14 cellular contexts compared by ENCODE assay signal in genomic region chr3:16905704-16906103, GRCh38. TPM values are rescaled to one million over a fixed set of nuclear protein-coding genes. Genes with fewer than 3 reads are reported as not detected.
DNase-seq lines count a peak whose midpoint lies in the region; ATAC-seq, FAIRE-seq and TF ChIP-seq lines count a peak whose summit lies in the region.
"Had no signal": no experiment of that assay in that cellular context is flagged by ENCODE, and none has a peak within 500 bp of the region (broad histone marks: within the 10 kb centered on the region; RNA-seq: fewer than 3 reads in every experiment).

No MANE protein-coding gene starts in this region.

- no peaks in the 10 kb centered on the region for H3K9me3 Mint-ChIP-seq in activated naive CD4-positive, alpha-beta T cell treated with anti-CD3 and anti-CD28 coated beads, Interleukin-2, amount 10 ng/mL, durations not matched to agents 7 days and 5 days
- no peaks in the 10 kb centered on the region for H3K9me3 Mint-ChIP-seq in stimulated activated effector memory CD8-positive, alpha-beta T cell treated with anti-CD3 and anti-CD28 coated beads, Interleukin-12 subunit alpha, Interleukin-12 subunit beta, amount 100 ng/mL, for 72 hours
- H3K9me3 Mint-ChIP-seq: H9 had no signal

- no TSS peak for BruUV-seq in GM12878 (replicated peaks; lab: Mats Ljungman, UMichigan)

- no peak for FAIRE-seq in GM12878 (lab: Jason Lieb, UNC)
- FAIRE-seq: GM18507, TTC549 had no signal

- peaks cover 40% of the 10 kb centered on the region for H3K36me3 Mint-ChIP-seq in activated naive CD4-positive, alpha-beta T cell treated with anti-CD3 and anti-CD28 coated beads, Interleukin-2, amount 10 ng/mL, durations not matched to agents 7 days and 5 days
- H3K36me3 Mint-ChIP-seq in stimulated activated effector memory CD8-positive, alpha-beta T cell treated with anti-CD3 and anti-CD28 coated beads, Interleukin-12 subunit alpha, Interleukin-12 subunit beta, amount 100 ng/mL, for 72 hours, result no peaks in the 10 kb centered on the region

- TF ChIP-seq RAD21 in GM12878 (IDR thresholded peaks at IDR 0.05; ENCODE audit: insufficient read depth, low read depth, low read length), result no peak

- H3K36me3 ChIP-seq in KMS-11 (ENCODE audit: insufficient read depth) (no peaks in the 10 kb centered on the region), GM12878 (ENCODE audit: control insufficient read depth in 2 of 2, insufficient read depth in 2 of 2, low read length in 1 of 2) (no peaks in the 10 kb centered on the region)

- no peak for DNase-seq in activated naive CD4-positive, alpha-beta T cell treated with anti-CD3 and anti-CD28 coated beads, Interleukin-2, amount 10 ng/mL, durations not matched to agents 7 days and 5 days
- no peak for DNase-seq in activated naive CD4-positive, alpha-beta T cell treated with anti-CD3 and anti-CD28 coated beads, Interleukin-2, amount 50 U/mL, for 16 hours
- DNase-seq in GM12878 (ENCODE audit: low read depth, low spot score) (no peak), head of caudate nucleus (no peak)
- no peak for DNase-seq in stimulated activated effector memory CD8-positive, alpha-beta T cell treated with anti-CD3 and anti-CD28 coated beads, Interleukin-12 subunit alpha, Interleukin-12 subunit beta, amount 100 ng/mL, for 72 hours (ENCODE audit: low spot score in 2 of 2)
- DNase-seq: DMS153, H9, NCI-H1930, SK-N-SH had no signal

- peak overlapping the region; percentile 36; the same call in 1 of the 2 replicates for H3K27ac ChIP-seq in KMS-11
- H3K27ac ChIP-seq in GM12878 (ENCODE audit: control insufficient read depth, insufficient read depth), result peak overlapping the region; percentile 63

- in situ Hi-C loops in GM12878 (cut with MboI), result loop anchor here (25.0 kb wide), 1 partner anchor 1543 kb away; no protein-coding TSS in a partner anchor

- RAD21 ChIA-PET in GM12878 (lab: Charles Lee; ENCODE audit: unreplicated experiment), result interaction anchor here (1.0 to 9.1 kb wide), 8 partner anchors 9 to 246 kb away, joined by 3 to 76 read pairs (median 4); partner anchors contain the start of gene PLCL2

- H3K4me1 Mint-ChIP-seq in activated naive CD4-positive, alpha-beta T cell treated with anti-CD3 and anti-CD28 coated beads, Interleukin-2, amount 10 ng/mL, durations not matched to agents 7 days and 5 days, result peaks cover 84% of the 10 kb centered on the region
- H3K4me1 Mint-ChIP-seq in stimulated activated effector memory CD8-positive, alpha-beta T cell treated with anti-CD3 and anti-CD28 coated beads, Interleukin-12 subunit alpha, Interleukin-12 subunit beta, amount 100 ng/mL, for 72 hours, result peaks cover 83% of the 10 kb centered on the region

- no peaks in the 10 kb centered on the region for H4K20me1 ChIP-seq in KMS-11 (ENCODE audit: insufficient read depth)
- no peaks in the 10 kb centered on the region for H4K20me1 ChIP-seq in GM12878 (ENCODE audit: control insufficient read depth, insufficient read depth)

- intact Hi-C loops in GM12878 (cut with micrococcal nuclease; ENCODE audit: unreplicated experiment), result loop anchor here (5.0 kb wide), 1 partner anchor 142 kb away; no protein-coding TSS in a partner anchor
- intact Hi-C loops in head of caudate nucleus (cut with DNase I), result no loop called here

- peaks cover 94% of the 10 kb centered on the region for H3K79me2 ChIP-seq in KMS-11 (ENCODE audit: insufficient read depth, low read depth)
- peaks cover 96% of the 10 kb centered on the region for H3K79me2 ChIP-seq in GM12878 (ENCODE audit: control insufficient read depth, insufficient read depth, low read length)

- peaks cover 2% of the 10 kb centered on the region; the same call in 2 of the 3 replicates for H3K9me3 ChIP-seq in GM12878 (replicated peaks; ENCODE audit: control insufficient read depth, insufficient read depth, low read length)
- H3K9me3 ChIP-seq: SK-N-SH had no signal

- peak overlapping the region; percentile 45 for H3K27ac Mint-ChIP-seq in activated naive CD4-positive, alpha-beta T cell treated with anti-CD3 and anti-CD28 coated beads, Interleukin-2, amount 10 ng/mL, durations not matched to agents 7 days and 5 days
- no peak overlapping the region for H3K27ac Mint-ChIP-seq in stimulated activated effector memory CD8-positive, alpha-beta T cell treated with anti-CD3 and anti-CD28 coated beads, Interleukin-12 subunit alpha, Interleukin-12 subunit beta, amount 100 ng/mL, for 72 hours
- H3K27ac Mint-ChIP-seq: dendritic cell treated with granulocyte-macrophage colony-stimulating factor and Interleukin-4, amounts not matched to agents 40 ng/mL and 50 ng/mL, for 4 days had no signal

- H3K4me1 ChIP-seq in KMS-11 (ENCODE audit: low read depth, poor library complexity, severe bottlenecking) (peaks cover 98% of the 10 kb centered on the region), GM12878 (ENCODE audit: control insufficient read depth, insufficient read depth, low read length) (peaks cover 46% of the 10 kb centered on the region)

- TF ChIP-seq EP300 in GM12878 (IDR thresholded peaks at IDR 0.05; ENCODE audit: borderline replicate concordance in 1 of 2, control insufficient read depth in 1 of 2, low read depth in 2 of 2, low read length in 2 of 2), result no peak

- no peak for ATAC-seq in GM12878
- ATAC-seq in stimulated activated effector memory CD8-positive, alpha-beta T cell treated with anti-CD3 and anti-CD28 coated beads, Interleukin-12 subunit alpha, Interleukin-12 subunit beta, amount 100 ng/mL, for 72 hours, result no peak
- ATAC-seq in HG02798 (IDR thresholded peaks at IDR 0.05; ENCODE audit: poor library complexity, unreplicated experiment), result no peak

- no peak for TF ChIP-seq CTCF in KMS-11 (conservative IDR thresholded peaks at IDR 0.05; ENCODE audit: low read depth, low read length)
- TF ChIP-seq CTCF in GM12878 (IDR thresholded peaks at IDR 0.05 in 2 of 3, conservative IDR thresholded peaks at IDR 0.05 in 1 of 3; ENCODE audit: control insufficient read depth in 2 of 3, extremely low read depth in 1 of 3, insufficient read depth in 1 of 3, low read depth in 3 of 3, low read length in 3 of 3), result no peak

- peak overlapping the region; percentile 87 for H3K4me2 ChIP-seq in KMS-11
- H3K4me2 ChIP-seq in GM12878 (ENCODE audit: control insufficient read depth, insufficient read depth), result peak overlapping the region; percentile 60
- H3K4me2 ChIP-seq: SK-N-SH had no signal

- CTCF ChIA-PET in activated naive CD4-positive, alpha-beta T cell treated with anti-CD3 and anti-CD28 coated beads, Interleukin-2, amount 10 ng/mL, durations not matched to agents 7 days and 5 days (lab: Charles Lee), result no interaction called here
- CTCF ChIA-PET in GM12878 (lab: Yijun Ruan, JAX), result interaction anchor here (0.8 to 5.2 kb wide), 8 partner anchors 12 to 326 kb away, joined by 3 to 26 read pairs (median 4); partner anchors contain the start of gene PLCL2

- H2AFZ ChIP-seq in KMS-11 (ENCODE audit: low read depth), result no peak overlapping the region
- no peak overlapping the region for H2AFZ ChIP-seq in GM12878 (ENCODE audit: control insufficient read depth, low read depth, low read length)

- no peaks in the 10 kb centered on the region for H3K27me3 Mint-ChIP-seq in activated naive CD4-positive, alpha-beta T cell treated with anti-CD3 and anti-CD28 coated beads, Interleukin-2, amount 10 ng/mL, durations not matched to agents 7 days and 5 days
- H3K27me3 Mint-ChIP-seq: dendritic cell treated with granulocyte-macrophage colony-stimulating factor and Interleukin-4, amounts not matched to agents 40 ng/mL and 50 ng/mL, for 4 days had no signal

- TF ChIP-seq POLR2A in GM12878 (IDR thresholded peaks at IDR 0.05; ENCODE audit: low read depth, low read length), result no peak

- no peak overlapping the region for H3K4me3 ChIP-seq in KMS-11 (IDR thresholded peaks at IDR 0.05; ENCODE audit: insufficient read depth, low read depth, low read length)
- peak overlapping the region; percentile 22; the same call in 1 of the 2 replicates for H3K4me3 ChIP-seq in GM12878

- SMC1A ChIA-PET in GM12878 (lab: Charles Lee; ENCODE audit: uncharacterized antibody, unreplicated experiment), result interaction anchor here (0.6 to 7.9 kb wide), 15 partner anchors 9 to 619 kb away, joined by 3 to 91 read pairs (median 4); no protein-coding TSS in a partner anchor

- no peaks in the 10 kb centered on the region for H3K27me3 ChIP-seq in KMS-11 (ENCODE audit: insufficient read depth, low read depth)
- no peaks in the 10 kb centered on the region for H3K27me3 ChIP-seq in GM12878 (replicated peaks in 1 of 2; ENCODE audit: control insufficient read depth in 2 of 2, insufficient read depth in 2 of 2, low read length in 1 of 2)

- H3K4me3 Mint-ChIP-seq in activated naive CD4-positive, alpha-beta T cell treated with anti-CD3 and anti-CD28 coated beads, Interleukin-2, amount 10 ng/mL, durations not matched to agents 7 days and 5 days, result no peak overlapping the region
- H3K4me3 Mint-ChIP-seq in stimulated activated effector memory CD8-positive, alpha-beta T cell treated with anti-CD3 and anti-CD28 coated beads, Interleukin-12 subunit alpha, Interleukin-12 subunit beta, amount 100 ng/mL, for 72 hours, result peak overlapping the region; percentile 56
- H3K4me3 Mint-ChIP-seq: dendritic cell treated with granulocyte-macrophage colony-stimulating factor and Interleukin-4, amounts not matched to agents 40 ng/mL and 50 ng/mL, for 4 days; H9 had no signal

- 100% methylated on average over 1 of the region's 1 CpG for WGBS in GM12878 (ENCODE audit: insufficient coverage, insufficient replicate concordance, low lambda C conversion rate, missing lambda C conversion rate)

- POLR2A ChIA-PET in GM12878 (lab: Charles Lee), result interaction anchor here (1.0 to 2.6 kb wide), 6 partner anchors 12 to 120 kb away, joined by 3 to 10 read pairs (median 4); partner anchors contain the start of gene PLCL2

- H3K9ac ChIP-seq in KMS-11 (no peak overlapping the region), GM12878 (ENCODE audit: control insufficient read depth, insufficient read depth, low read length) (no peak overlapping the region; the same call in 1 of the 2 replicates)
- H3K9ac ChIP-seq: SK-N-SH had no signal

RNA-seq across cellular contexts. Expression of gene PLCL2, which starts 20.9 kb away (rescaled TPM):
- total RNA-seq in GM12878 (2013; cell fraction: nucleolus; rRNA removed), result 199 and 222 TPM in 2 replicates
- total RNA-seq in GM12878 (2014; rRNA removed) (31.8 and 33.4 TPM in 2 replicates), GM12878 (2014; rRNA removed; fragmentation: Illumina TruSeq; extraction: Trizol) (37.3 and 37.5 TPM in 2 replicates), GM12878 (2021) (27.3 and 27.8 TPM in 2 replicates)
- polyA plus RNA-seq in GM12878 (2011; ENCODE audit: low read depth), result 19.3 TPM
- polyA plus RNA-seq in GM12878 (2011; rRNA removed) (14.2 and 19.0 TPM in 2 replicates), GM12878 (2014; fragmentation: Illumina TruSeq; extraction: Trizol) (25.4 and 33.6 TPM in 2 replicates), GM12878 (2014; fragmentation: Nextera tagmentation; extraction: Ambion mirVana) (1 to 10 TPM; 7.5 to 9.6 TPM), GM12878 (2014; rRNA removed) (15.8 and 17.2 TPM in 2 replicates), GM12878 (2016; fragmentation: Nextera tagmentation; extraction: Ambion mirVana) (10 to 100 TPM; 18.4 to 25.0 TPM)
- polyA plus RNA-seq in GM12878 (2011; cell fraction: cytosol; rRNA removed), result 8.2 and 9.4 TPM in 2 replicates
- 9.0 and 10.7 TPM in 2 replicates for polyA plus RNA-seq in GM12878 (2011; cell fraction: nucleus; rRNA removed)
- 25.8 and 28.8 TPM in 2 replicates for polyA plus RNA-seq in GM12878 (2012)
- polyA minus RNA-seq in GM12878 (2011; rRNA and poly(A)+ RNA removed), result 30.2 and 35.1 TPM in 2 replicates
- 10.1 and 10.3 TPM in 2 replicates for polyA minus RNA-seq in GM12878 (2011; cell fraction: cytosol; rRNA and poly(A)+ RNA removed)
- polyA minus RNA-seq in GM12878 (2011; cell fraction: nucleus; rRNA and poly(A)+ RNA removed), result 31.8 and 38.0 TPM in 2 replicates
